In genomic region chr9:88322906-88323566, GRCh38 we compare ENCODE assay signal across 9 cellular contexts.
A peak's percentile ranks its signal among the peaks of the same experiment; 100 is the strongest.
DNase-seq lines count a peak whose midpoint lies in the region; ATAC-seq and TF ChIP-seq lines count a peak whose summit lies in the region.
"Had no signal": no experiment of that assay in that cellular context is flagged by ENCODE, and none has a peak within 500 bp of the region (broad histone marks: within the 10 kb centered on the region; RNA-seq: fewer than 3 reads in every experiment).

No MANE protein-coding gene starts in this region.

- TF ChIP-seq CTCF in osteoblast (IDR thresholded peaks at IDR 0.05; ENCODE audit: extremely low read depth, low read depth, low read length) (no peak), endodermal cell (conservative IDR thresholded peaks at IDR 0.05) (no peak), MCF 10A (IDR thresholded peaks at IDR 0.05; ENCODE audit: unreplicated experiment) (no peak)

- H2BK5ac ChIP-seq in trophoblast cell (ENCODE audit: low read depth, low read length, poor library complexity) = no peak overlapping the region

- no peak overlapping the region for H4K91ac ChIP-seq in trophoblast cell (ENCODE audit: low read depth, low read length)

- peaks cover 3% of the 10 kb centered on the region for H3K27me3 Mint-ChIP-seq in activated naive CD8-positive, alpha-beta T cell treated with anti-CD3 and anti-CD28 coated beads, Interleukin-2, amount 10 ng/mL, durations not matched to agents 7 days and 5 days
- peaks cover 6% of the 10 kb centered on the region for H3K27me3 Mint-ChIP-seq in endodermal cell (ENCODE audit: insufficient read depth)
- no peaks in the 10 kb centered on the region for H3K27me3 Mint-ChIP-seq in MCF 10A (ENCODE audit: insufficient read depth, unreplicated experiment)

- H3K4me2 ChIP-seq in osteoblast (ENCODE audit: insufficient read depth, low read length) = no peak overlapping the region
- no peak overlapping the region for H3K4me2 ChIP-seq in trophoblast cell (ENCODE audit: low read length)

- peaks cover 3% of the 10 kb centered on the region for H3K9me3 Mint-ChIP-seq in activated naive CD8-positive, alpha-beta T cell treated with anti-CD3 and anti-CD28 coated beads, Interleukin-2, amount 10 ng/mL, durations not matched to agents 7 days and 5 days
- H3K9me3 Mint-ChIP-seq in endodermal cell (no peaks in the 10 kb centered on the region), MCF 10A (ENCODE audit: unreplicated experiment) (no peaks in the 10 kb centered on the region)
- H3K9me3 Mint-ChIP-seq: neural crest cell had no signal

- H4K8ac ChIP-seq in trophoblast cell (ENCODE audit: low read depth, low read length) = no peak overlapping the region

- no peaks in the 10 kb centered on the region for H4K20me1 ChIP-seq in osteoblast (ENCODE audit: insufficient read depth, low read length)

- intact Hi-C loops in MCF 10A (cut with micrococcal nuclease) = no loop called here

- no peaks in the 10 kb centered on the region for H3K9me3 ChIP-seq in osteoblast (ENCODE audit: low read depth, low read length)
- H3K9me3 ChIP-seq in endodermal cell (ENCODE audit: control insufficient read depth, low read length) = no peaks in the 10 kb centered on the region
- H3K9me3 ChIP-seq in trophoblast cell (ENCODE audit: insufficient read depth, low read depth, low read length) = no peaks in the 10 kb centered on the region

- CTCF ChIA-PET in MCF 10A (lab: Yijun Ruan, JAX) = interaction anchor here (0.6 kb wide), 1 partner anchor 25 kb away, joined by 3 read pairs; no protein-coding TSS in a partner anchor

- H3K27ac ChIP-seq in osteoblast (ENCODE audit: low read depth, low read length) (no peak overlapping the region), endodermal cell (ENCODE audit: low read depth, low read length) (no peak overlapping the region), trophoblast cell (ENCODE audit: low read depth, low read length) (no peak overlapping the region)

- DNase-seq in T follicular helper cell (ENCODE audit: low read depth) (peak; percentile 35), osteoblast (ENCODE audit: insufficient read length, low spot score, missing footprints) (no peak), endodermal cell (no peak), trophoblast cell (no peak), MCF 10A (ENCODE audit: unreplicated experiment) (no peak)
- peak; percentile 63 for DNase-seq in activated naive CD8-positive, alpha-beta T cell treated with anti-CD3 and anti-CD28 coated beads, Interleukin-2, amount 10 ng/mL, durations not matched to agents 7 days and 5 days
- DNase-seq in stimulated activated CD4-positive, alpha-beta T cell treated with anti-CD3 and anti-CD28 coated beads, TNF-alpha, amount 100 ng/mL, for 48 hours (ENCODE audit: low read depth in 3 of 3) = peak in 2 of 3 donors; percentile 5 to 14

- no peak overlapping the region for H3K18ac ChIP-seq in trophoblast cell (ENCODE audit: low read length)

- peak overlapping the region; percentile 96 for H3K27ac Mint-ChIP-seq in activated naive CD8-positive, alpha-beta T cell treated with anti-CD3 and anti-CD28 coated beads, Interleukin-2, amount 10 ng/mL, durations not matched to agents 7 days and 5 days
- H3K27ac Mint-ChIP-seq in endodermal cell = no peak overlapping the region
- no peak overlapping the region for H3K27ac Mint-ChIP-seq in MCF 10A (ENCODE audit: low read depth, unreplicated experiment)

- H2AFZ ChIP-seq in osteoblast (ENCODE audit: low read length) (no peak overlapping the region), trophoblast cell (ENCODE audit: insufficient read depth, low read length, poor library complexity) (no peak overlapping the region)

- BruUV-seq in MCF 10A (replicated peaks; lab: Mats Ljungman, UMichigan) = no TSS peak

- H3K36me3 Mint-ChIP-seq in activated naive CD8-positive, alpha-beta T cell treated with anti-CD3 and anti-CD28 coated beads, Interleukin-2, amount 10 ng/mL, durations not matched to agents 7 days and 5 days = peaks cover 17% of the 10 kb centered on the region
- H3K36me3 Mint-ChIP-seq in endodermal cell (ENCODE audit: low read depth) (no peaks in the 10 kb centered on the region), MCF 10A (ENCODE audit: insufficient read depth, unreplicated experiment) (no peaks in the 10 kb centered on the region)

- H3K4me1 Mint-ChIP-seq in activated naive CD8-positive, alpha-beta T cell treated with anti-CD3 and anti-CD28 coated beads, Interleukin-2, amount 10 ng/mL, durations not matched to agents 7 days and 5 days = peaks cover 31% of the 10 kb centered on the region
- H3K4me1 Mint-ChIP-seq in endodermal cell (no peaks in the 10 kb centered on the region), MCF 10A (ENCODE audit: insufficient read depth, unreplicated experiment) (no peaks in the 10 kb centered on the region)
- H3K4me1 Mint-ChIP-seq: neural crest cell had no signal

- POLR2A ChIA-PET in activated naive CD8-positive, alpha-beta T cell treated with anti-CD3 and anti-CD28 coated beads, Interleukin-2, amount 10 ng/mL, durations not matched to agents 7 days and 5 days (lab: Charles Lee) = interaction anchor here (0.7 to 4.2 kb wide), 7 partner anchors 8 to 65 kb away, joined by 3 to 33 read pairs (median 4); partner anchors contain the start of gene SPIN1
- POLR2A ChIA-PET in MCF 10A (lab: Yijun Ruan, JAX) = no interaction called here

- no peaks in the 10 kb centered on the region for H3K79me1 ChIP-seq in trophoblast cell (ENCODE audit: low read length)

- H2BK120ac ChIP-seq in trophoblast cell (ENCODE audit: insufficient read depth, low read length, poor library complexity) = no peak overlapping the region

- no peak overlapping the region for H2BK12ac ChIP-seq in trophoblast cell (ENCODE audit: low read length)

- H2AK5ac ChIP-seq in trophoblast cell (ENCODE audit: low read length) = no peak overlapping the region

- no peaks in the 10 kb centered on the region for H3K4me1 ChIP-seq in osteoblast (ENCODE audit: insufficient read depth, low read length)
- no peaks in the 10 kb centered on the region for H3K4me1 ChIP-seq in endodermal cell (ENCODE audit: control insufficient read depth, insufficient read depth, low read length)
- H3K4me1 ChIP-seq in trophoblast cell (ENCODE audit: control insufficient read depth in 1 of 2, insufficient read depth in 2 of 2, low read length in 2 of 2) = peaks cover under 1 to 1% of the 10 kb centered on the region in 2 experiments

- peak; percentile 60 for ATAC-seq in GM21576 (IDR thresholded peaks at IDR 0.05; ENCODE audit: unreplicated experiment)
- ATAC-seq in activated naive CD8-positive, alpha-beta T cell treated with anti-CD3 and anti-CD28 coated beads, Interleukin-2, amount 10 ng/mL, durations not matched to agents 7 days and 5 days (ENCODE audit: low read depth) = peak; percentile 97

- peaks cover 6% of the 10 kb centered on the region for H3K27me3 ChIP-seq in osteoblast (ENCODE audit: insufficient read depth, low read length)
- no peaks in the 10 kb centered on the region for H3K27me3 ChIP-seq in endodermal cell (ENCODE audit: control insufficient read depth, insufficient read depth, low read length, poor library complexity, severe bottlenecking)
- no peaks in the 10 kb centered on the region for H3K27me3 ChIP-seq in trophoblast cell (ENCODE audit: insufficient read depth, low read length)

- no peak overlapping the region for H3K23ac ChIP-seq in trophoblast cell (ENCODE audit: low read length)

- H3K4me3 ChIP-seq in osteoblast (ENCODE audit: insufficient read depth, low read length) = no peak overlapping the region
- no peak overlapping the region for H3K4me3 ChIP-seq in endodermal cell (ENCODE audit: low read length)
- no peak overlapping the region for H3K4me3 ChIP-seq in trophoblast cell (ENCODE audit: low read depth, low read length)

- H3K4me3 Mint-ChIP-seq in activated naive CD8-positive, alpha-beta T cell treated with anti-CD3 and anti-CD28 coated beads, Interleukin-2, amount 10 ng/mL, durations not matched to agents 7 days and 5 days = peak overlapping the region; percentile 72
- no peak overlapping the region for H3K4me3 Mint-ChIP-seq in endodermal cell
- H3K4me3 Mint-ChIP-seq in MCF 10A (ENCODE audit: unreplicated experiment) = no peak overlapping the region
- H3K4me3 Mint-ChIP-seq: neural crest cell had no signal

- no peak overlapping the region for H4K12ac ChIP-seq in trophoblast cell (ENCODE audit: low read depth, low read length)

- H3K9ac ChIP-seq in endodermal cell (ENCODE audit: extremely low read depth, low read length, poor library complexity, severe bottlenecking) (no peak overlapping the region), trophoblast cell (ENCODE audit: low read length) (no peak overlapping the region)

- H3K36me3 ChIP-seq in osteoblast (ENCODE audit: insufficient read depth, low read length) = no peaks in the 10 kb centered on the region
- no peaks in the 10 kb centered on the region for H3K36me3 ChIP-seq in endodermal cell (ENCODE audit: control insufficient read depth, insufficient read depth, low read length)
- H3K36me3 ChIP-seq in trophoblast cell (ENCODE audit: control insufficient read depth in 1 of 2, insufficient read depth in 2 of 2, low read length in 2 of 2) = no peaks in the 10 kb centered on the region

- H3K14ac ChIP-seq in trophoblast cell (ENCODE audit: low read length) = no peak overlapping the region

- WGBS in endodermal cell (ENCODE audit: insufficient coverage in 1 of 2, insufficient read length in 1 of 2), 2 experiments = 80 to 90% methylated on average over 3 to 4 of the region's 4 CpGs
- WGBS in trophoblast cell (ENCODE audit: extremely low coverage, insufficient coverage, insufficient read length) = no CpG with 5 or more reads among the region's 4 CpGs

- H3K79me2 ChIP-seq in osteoblast (ENCODE audit: insufficient read depth, low read length) = no peaks in the 10 kb centered on the region
- H3K79me2 ChIP-seq in trophoblast cell (ENCODE audit: control insufficient read depth, insufficient read depth, low read length, poor library complexity) = no peaks in the 10 kb centered on the region

- H3K4ac ChIP-seq in trophoblast cell (ENCODE audit: low read depth, low read length) = no peak overlapping the region

Comparison
In these comparisons a context has a peak if more than half of its experiments do, and no peak if none do; other contexts are left out.
1. DNase-seq: peak in T follicular helper cell (single experiment), activated naive CD8-positive, alpha-beta T cell treated with anti-CD3 and anti-CD28 coated beads, Interleukin-2, amount 10 ng/mL, durations not matched to agents 7 days and 5 days (single experiment) and stimulated activated CD4-positive, alpha-beta T cell treated with anti-CD3 and anti-CD28 coated beads, TNF-alpha, amount 100 ng/mL, for 48 hours (2 of 3); none in osteoblast (single experiment), endodermal cell (single experiment), trophoblast cell (0 of 2) and MCF 10A (single experiment).